12 cellular contexts compared by ENCODE assay signal in the genomic region with DNA sequence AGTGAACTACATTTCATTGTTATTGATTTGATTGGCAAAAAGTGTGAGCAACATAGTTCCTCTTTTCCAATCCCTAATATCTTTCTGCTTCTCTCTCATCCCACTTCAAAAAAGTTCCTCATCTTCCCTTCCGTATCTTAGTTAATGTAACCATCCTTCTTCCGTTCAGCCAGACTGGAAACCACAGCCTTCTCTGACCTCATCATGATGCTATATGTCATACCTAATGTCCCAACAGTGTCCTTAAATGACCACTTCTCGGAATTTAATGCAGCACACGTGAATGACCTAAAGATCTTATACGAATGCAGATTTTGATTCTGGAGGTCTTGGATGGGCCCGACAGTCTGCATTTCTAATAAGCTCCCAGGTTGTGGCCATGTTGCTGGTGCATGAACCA.
DNase-seq lines count a peak whose midpoint lies in the region; ATAC-seq and TF ChIP-seq lines count a peak whose summit lies in the region.
"Had no signal": no experiment of that assay in that cellular context is flagged by ENCODE, and none has a peak within 500 bp of the region (broad histone marks: within the 10 kb centered on the region; RNA-seq: fewer than 3 reads in every experiment).

No MANE protein-coding gene starts in this region.

- CTCF ChIA-PET in CD4-positive, alpha-beta T cell (lab: Charles Lee) = interaction anchor here (0.6 to 1.8 kb wide), 3 partner anchors 13 to 1190 kb away, joined by 3 to 7 read pairs (median 3); no protein-coding TSS in a partner anchor

- DNase-seq in AML-193 (lab: John Stamatoyannopoulos, UW) = peak; percentile 73
- DNase-seq in CD4-positive, alpha-beta T cell = no peak
- peak; percentile 98 for DNase-seq in SKM-1 treated with dmso at 0.1 percent for 144 hours (lab: John Stamatoyannopoulos, UW; ENCODE audit: unreplicated experiment)
- peak in 1 of 2 donors; percentile 31 for DNase-seq in left lung
- no peak for DNase-seq in NCI-H1092 (lab: John Stamatoyannopoulos, UW)
- DNase-seq in neural progenitor cell (ENCODE audit: low spot score) = no peak
- DNase-seq in glomerular visceral epithelial cell (ENCODE audit: extremely low spot score) = no peak
- DNase-seq: brain microvascular endothelial cell, GM23248, nephron progenitor cell had no signal

- no peaks in the 10 kb centered on the region for H3K27me3 ChIP-seq in CD4-positive, alpha-beta T cell (ENCODE audit: control insufficient read depth, insufficient read depth, low read length)
- H3K27me3 ChIP-seq in left lung (no peaks in the 10 kb centered on the region), neural progenitor cell (no peaks in the 10 kb centered on the region)
- H3K27me3 ChIP-seq: brain microvascular endothelial cell had no signal

- POLR2A ChIA-PET in CD4-positive, alpha-beta T cell (lab: Charles Lee) = interaction anchor here (1.1 to 1.3 kb wide), 3 partner anchors 15 to 343 kb away, joined by 3 to 4 read pairs (median 3); no protein-coding TSS in a partner anchor

- peak overlapping the region; percentile 93 for H3K27ac Mint-ChIP-seq in CD4-positive, alpha-beta T cell
- H3K27ac Mint-ChIP-seq in neural progenitor cell = no peak overlapping the region

- H3K4me3 Mint-ChIP-seq in CD4-positive, alpha-beta T cell = peak overlapping the region; percentile 83
- no peak overlapping the region for H3K4me3 Mint-ChIP-seq in neural progenitor cell
- H3K4me3 Mint-ChIP-seq: nephron progenitor cell had no signal

- H3K27ac ChIP-seq in CD4-positive, alpha-beta T cell (ENCODE audit: low read depth, low read length) = no peak overlapping the region
- H3K27ac ChIP-seq in left lung (peak overlapping the region in 1 of 2 donors; percentile 75), neural progenitor cell (no peak overlapping the region)
- H3K27ac ChIP-seq: brain microvascular endothelial cell, C4-2B, GM23248 had no signal

- H3K9me3 Mint-ChIP-seq in CD4-positive, alpha-beta T cell = no peaks in the 10 kb centered on the region
- no peaks in the 10 kb centered on the region for H3K9me3 Mint-ChIP-seq in neural progenitor cell
- H3K9me3 Mint-ChIP-seq: nephron progenitor cell had no signal

- no peak overlapping the region for H3K4me2 ChIP-seq in neural progenitor cell

- H3K4me1 ChIP-seq in left lung (peaks cover 0 to 52% of the 10 kb centered on the region in 2 donors), neural progenitor cell (peaks cover under 1% of the 10 kb centered on the region)

- peaks cover 76% of the 10 kb centered on the region for H3K4me1 Mint-ChIP-seq in CD4-positive, alpha-beta T cell (ENCODE audit: low read depth)
- H3K4me1 Mint-ChIP-seq in neural progenitor cell = no peaks in the 10 kb centered on the region

- no peaks in the 10 kb centered on the region for H3K36me3 ChIP-seq in left lung
- no peaks in the 10 kb centered on the region for H3K36me3 ChIP-seq in neural progenitor cell
- H3K36me3 ChIP-seq: brain microvascular endothelial cell had no signal

- no peaks in the 10 kb centered on the region for H3K79me2 ChIP-seq in neural progenitor cell (ENCODE audit: low read depth)

- H3K9me3 ChIP-seq in CD4-positive, alpha-beta T cell (ENCODE audit: control insufficient read depth, low read length) = no peaks in the 10 kb centered on the region
- no peaks in the 10 kb centered on the region for H3K9me3 ChIP-seq in left lung
- no peaks in the 10 kb centered on the region for H3K9me3 ChIP-seq in neural progenitor cell (ENCODE audit: low read depth)

- no peak for TF ChIP-seq CTCF in CD4-positive, alpha-beta T cell (IDR thresholded peaks at IDR 0.05)
- TF ChIP-seq CTCF in left lung (IDR thresholded peaks at IDR 0.05) (no peak), neural progenitor cell (IDR thresholded peaks at IDR 0.05) (no peak)

- H3K4me3 ChIP-seq in left lung (no peak overlapping the region), neural progenitor cell (no peak overlapping the region)
- H3K4me3 ChIP-seq: GM23248 had no signal

- H3K27me3 Mint-ChIP-seq in CD4-positive, alpha-beta T cell = no peaks in the 10 kb centered on the region
- H3K27me3 Mint-ChIP-seq in neural progenitor cell (ENCODE audit: insufficient read depth, low read depth) = no peaks in the 10 kb centered on the region

- ATAC-seq in CD4-positive, alpha-beta T cell (ENCODE audit: poor library complexity) = no peak
- ATAC-seq in left lung (peak; percentile 64), GM21619 (IDR thresholded peaks at IDR 0.05; ENCODE audit: unreplicated experiment) (no peak)

- H2AFZ ChIP-seq in neural progenitor cell (replicated peaks) = no peak overlapping the region
- H2AFZ ChIP-seq: GM23248 had no signal

- intact Hi-C loops in CD4-positive, alpha-beta T cell (cut with DNase I, micrococcal nuclease) = no loop called here
- intact Hi-C loops in left lung (cut with DNase I) = no loop called here

- H3F3A ChIP-seq in neural progenitor cell (ENCODE audit: low read depth) = no peaks in the 10 kb centered on the region

- H4K20me1 ChIP-seq in neural progenitor cell (ENCODE audit: low read depth) = no peaks in the 10 kb centered on the region

- H3K9ac ChIP-seq in neural progenitor cell = no peak overlapping the region
- H3K9ac ChIP-seq: GM23248 had no signal

- H3K36me3 Mint-ChIP-seq in CD4-positive, alpha-beta T cell (ENCODE audit: low read depth) = no peaks in the 10 kb centered on the region
- H3K36me3 Mint-ChIP-seq in neural progenitor cell = no peaks in the 10 kb centered on the region

Comparison
In these comparisons a context has a peak if more than half of its experiments do, and no peak if none do; other contexts are left out.
1. DNase-seq: peak in AML-193 (2 of 2) and SKM-1 treated with dmso at 0.1 percent for 144 hours (single experiment); none in CD4-positive, alpha-beta T cell (0 of 10), NCI-H1092 (single experiment), neural progenitor cell (single experiment) and glomerular visceral epithelial cell (single experiment).